Comparison of ENCODE assay signal across 8 cellular contexts in genomic region chr6:44073612-44074382, GRCh38. TPM values are rescaled to one million over a fixed set of nuclear protein-coding genes. Genes with fewer than 3 reads are reported as not detected.
A peak's percentile ranks its signal among the peaks of the same experiment; 100 is the strongest.
DNase-seq lines count a peak whose midpoint lies in the region; ATAC-seq and TF ChIP-seq lines count a peak whose summit lies in the region.

No MANE protein-coding gene starts in this region.

- H3K9ac ChIP-seq in parathyroid adenoma, result no peak overlapping the region

- TF ChIP-seq EP300 in esophagus muscularis mucosa (IDR thresholded peaks at IDR 0.05), result no peak

- H3K27ac ChIP-seq in SJSA1 (no peak overlapping the region; the same call in 1 of the 2 replicates), esophagus muscularis mucosa (replicated peaks in 1 of 4) (peak overlapping the region; percentile 82 to 92 (median 86)), parathyroid adenoma (peak overlapping the region; percentile 8)

- H2AFZ ChIP-seq in parathyroid adenoma, result peak overlapping the region; percentile 66

- H3K79me2 ChIP-seq in parathyroid adenoma, result no peaks in the 10 kb centered on the region

- peak; percentile 11 for ATAC-seq in GM21723 (IDR thresholded peaks at IDR 0.05; ENCODE audit: unreplicated experiment)

- H3K36me3 ChIP-seq in SJSA1 (no peaks in the 10 kb centered on the region), esophagus muscularis mucosa (no peaks in the 10 kb centered on the region), parathyroid adenoma (ENCODE audit: control insufficient read depth, insufficient read depth, low read length) (no peaks in the 10 kb centered on the region)

- POLR2A ChIA-PET in AG04449 (lab: Yijun Ruan, JAX), result interaction anchor here (0.6 to 4.8 kb wide), 7 partner anchors 16 to 304 kb away, joined by 3 to 26 read pairs (median 8); partner anchors contain the start of gene VEGFA

- WGBS in esophagus muscularis mucosa, result 40% methylated on average over 10 of the region's 24 CpGs

- peak overlapping the region; percentile 29 for H3K4me3 ChIP-seq in AG04449 (ENCODE audit: low read depth, low read length)
- peak overlapping the region; percentile 39; the same call in 1 of the 2 replicates for H3K4me3 ChIP-seq in SJSA1
- H3K4me3 ChIP-seq in esophagus muscularis mucosa, result peak overlapping the region; percentile 56 to 67 (median 60)
- H3K4me3 ChIP-seq in parathyroid adenoma (ENCODE audit: low read depth, low read length), result no peak overlapping the region

- H3K4me1 ChIP-seq in SJSA1 (replicated peaks) (peaks cover 39% of the 10 kb centered on the region), esophagus muscularis mucosa (peaks cover 36 to 62% (median 54%) of the 10 kb centered on the region in 4 donors), parathyroid adenoma (peaks cover 5% of the 10 kb centered on the region)

- CTCF ChIA-PET in AG04449 (lab: Yijun Ruan, JAX), result interaction anchor here (0.6 to 15.8 kb wide), 53 partner anchors 11 to 467 kb away, joined by 3 to 324 read pairs (median 6); partner anchors contain the start of genes GTPBP2 and VEGFA

- intact Hi-C loops in esophagus muscularis mucosa (cut with DNase I), result loop anchor here (2.0 to 5.0 kb wide), 2 partner anchors 66 to 101 kb away; no protein-coding TSS in a partner anchor

- TF ChIP-seq POLR2A in esophagus muscularis mucosa (IDR thresholded peaks at IDR 0.05; ENCODE audit: low read depth), result no peak

- H3K9me3 ChIP-seq in SJSA1 (replicated peaks) (no peaks in the 10 kb centered on the region), esophagus muscularis mucosa (no peaks in the 10 kb centered on the region), parathyroid adenoma (ENCODE audit: control insufficient read depth, low read length) (no peaks in the 10 kb centered on the region)

- DNase-seq in AG04449 (ENCODE audit: low read depth, low spot score) (no peak), SJSA1 (ENCODE audit: low read depth in 1 of 2, low spot score in 2 of 2) (peak in 1 of 2 experiments; percentile 46), esophagus muscularis mucosa (ENCODE audit: extremely low spot score) (no peak), NK-92 (lab: John Stamatoyannopoulos, UW; ENCODE audit: unreplicated experiment) (no peak), NCI-H1105 treated with DMSO at 0.1 percent for 48 hours (lab: John Stamatoyannopoulos, UW) (no peak)
- DNase-seq in stimulated activated naive CD4-positive, alpha-beta T cell (lab: John Stamatoyannopoulos, UW), result no peak

- no peaks in the 10 kb centered on the region for H3K27me3 ChIP-seq in SJSA1 (replicated peaks)
- peaks cover 0 to 3% (median 0%) of the 10 kb centered on the region in 4 donors for H3K27me3 ChIP-seq in esophagus muscularis mucosa
- no peaks in the 10 kb centered on the region for H3K27me3 ChIP-seq in parathyroid adenoma (ENCODE audit: control insufficient read depth, insufficient read depth, low read length)

- peak overlapping the region; percentile 34 for H3K4me2 ChIP-seq in parathyroid adenoma (ENCODE audit: low read length)

- TF ChIP-seq CTCF in AG04449 (IDR thresholded peaks at IDR 0.05; ENCODE audit: insufficient read depth, low read length, missing control alignments), result no peak
- TF ChIP-seq CTCF in esophagus muscularis mucosa (IDR thresholded peaks at IDR 0.05), result peak in 1 of 3 experiments; percentile 10
- TF ChIP-seq CTCF in parathyroid adenoma (IDR thresholded peaks at IDR 0.05), result no peak

RNA-seq across cellular contexts. Expression of gene MRPL14, which starts 53.5 kb away (rescaled TPM):
- 67.0 and 69.4 TPM in 2 replicates for total RNA-seq in SJSA1 (2014; rRNA removed; shearing (Covaris generic))
- total RNA-seq in esophagus muscularis mucosa, result 10 to 100 TPM; 30.3 to 44.2 (median 41.1) TPM

RNA-seq across cellular contexts. Expression of gene TMEM63B, which starts 53.6 kb away (rescaled TPM):
- total RNA-seq in SJSA1 (2014; rRNA removed; shearing (Covaris generic)), result 7.1 and 12.7 TPM in 2 replicates
- total RNA-seq in esophagus muscularis mucosa, result 10 to 100 TPM; 18.2 to 31.1 (median 23.3) TPM
